ENCODE assay signal across 12 cellular contexts in the genomic region with DNA sequence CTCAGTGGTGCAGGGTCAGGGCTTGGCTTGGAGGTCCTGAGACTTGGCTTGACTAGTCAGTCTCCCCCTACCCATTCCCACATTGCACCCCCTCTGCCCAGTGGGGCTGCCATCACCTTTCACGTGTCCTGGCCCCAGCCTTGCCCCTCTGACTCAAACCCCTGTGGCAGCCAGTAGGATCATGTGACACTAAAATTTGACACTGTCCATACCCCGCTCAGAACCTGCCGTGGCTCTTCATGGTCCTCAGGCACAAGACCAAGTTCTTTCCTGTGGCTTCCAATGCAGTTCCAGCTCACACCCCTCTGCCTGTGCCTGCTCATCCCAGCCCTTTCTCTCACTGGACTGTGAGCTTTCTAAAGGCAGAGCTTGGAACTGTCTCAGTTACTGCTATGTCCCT. TPM values are rescaled to one million over a fixed set of nuclear protein-coding genes. Genes with fewer than 3 reads are reported as not detected.
DNase-seq lines count a peak whose midpoint lies in the region; ATAC-seq, FAIRE-seq and TF ChIP-seq lines count a peak whose summit lies in the region.
"Had no signal": no experiment of that assay in that cellular context is flagged by ENCODE, and none has a peak within 500 bp of the region (broad histone marks: within the 10 kb centered on the region; RNA-seq: fewer than 3 reads in every experiment).

No MANE protein-coding gene starts in this region.

- peak overlapping the region; percentile 84 for H3K4me3 Mint-ChIP-seq in MCF 10A (ENCODE audit: unreplicated experiment)
- H3K4me3 Mint-ChIP-seq in T-cell: peak overlapping the region; percentile 73 to 100 (median 98)
- peak overlapping the region; percentile 67 to 98 for H3K4me3 Mint-ChIP-seq in stimulated activated naive B cell treated with anti-CD40 and anti-IgM and Interleukin-4, amounts not matched to agents 10 μg/mL and 1 μg/mL and 100 μg/mL, for 72 hours

- TF ChIP-seq POLR2A in breast epithelium (IDR thresholded peaks at IDR 0.05) (no peak), GM12891 (IDR thresholded peaks at IDR 0.05; ENCODE audit: low read depth, low read length) (no peak)

- H3K4me1 Mint-ChIP-seq in MCF 10A (ENCODE audit: insufficient read depth, unreplicated experiment) (peaks cover 19% of the 10 kb centered on the region), T-cell (peaks cover 30 to 35% (median 32%) of the 10 kb centered on the region in 3 donors)
- H3K4me1 Mint-ChIP-seq in stimulated activated naive B cell treated with anti-CD40 and anti-IgM and Interleukin-4, amounts not matched to agents 10 μg/mL and 1 μg/mL and 100 μg/mL, for 72 hours: peaks cover 20 to 34% of the 10 kb centered on the region in 2 donors

- no TSS peak for BruUV-seq in MCF 10A (replicated peaks; lab: Mats Ljungman, UMichigan)

- H3K27me3 Mint-ChIP-seq in MCF 10A (ENCODE audit: insufficient read depth, unreplicated experiment) (no peaks in the 10 kb centered on the region), T-cell (peaks cover 0 to 4% of the 10 kb centered on the region in 2 donors)
- H3K27me3 Mint-ChIP-seq in stimulated activated naive B cell treated with anti-CD40 and anti-IgM and Interleukin-4, amounts not matched to agents 10 μg/mL and 1 μg/mL and 100 μg/mL, for 72 hours: no peaks in the 10 kb centered on the region

- ATAC-seq in T-cell (replicated peaks in 1 of 4): no peak
- ATAC-seq in stimulated activated naive B cell treated with anti-CD40 and anti-IgM and Interleukin-4, amounts not matched to agents 10 μg/mL and 1 μg/mL and 100 μg/mL, for 72 hours (replicated peaks): no peak

- peak overlapping the region; percentile 63 for H3K27ac Mint-ChIP-seq in MCF 10A (ENCODE audit: low read depth, unreplicated experiment)
- peak overlapping the region; percentile 24 to 61 for H3K27ac Mint-ChIP-seq in T-cell
- no peak overlapping the region for H3K27ac Mint-ChIP-seq in stimulated activated naive B cell treated with anti-CD40 and anti-IgM and Interleukin-4, amounts not matched to agents 10 μg/mL and 1 μg/mL and 100 μg/mL, for 72 hours

- H3K36me3 Mint-ChIP-seq in MCF 10A (ENCODE audit: insufficient read depth, unreplicated experiment) (peaks cover 48% of the 10 kb centered on the region), T-cell (peaks cover 40% of the 10 kb centered on the region)
- H3K36me3 Mint-ChIP-seq in stimulated activated naive B cell treated with anti-CD40 and anti-IgM and Interleukin-4, amounts not matched to agents 10 μg/mL and 1 μg/mL and 100 μg/mL, for 72 hours: peaks cover 41% of the 10 kb centered on the region in 2 donors

- peaks cover 4% of the 10 kb centered on the region for H3K36me3 ChIP-seq in breast epithelium

- peak overlapping the region in 1 of 3 donors; percentile 87 for H3K4me3 ChIP-seq in breast epithelium
- peak overlapping the region; percentile 97 to 98 for H3K4me3 ChIP-seq in foreskin fibroblast (ENCODE audit: low read depth in 1 of 2, low read length in 2 of 2)

- H3K27ac ChIP-seq in breast epithelium: no peak overlapping the region
- H3K27ac ChIP-seq: SK-N-MC had no signal

- H3K9me3 Mint-ChIP-seq in MCF 10A (ENCODE audit: unreplicated experiment) (no peaks in the 10 kb centered on the region), T-cell (no peaks in the 10 kb centered on the region)
- no peaks in the 10 kb centered on the region for H3K9me3 Mint-ChIP-seq in stimulated activated naive B cell treated with anti-CD40 and anti-IgM and Interleukin-4, amounts not matched to agents 10 μg/mL and 1 μg/mL and 100 μg/mL, for 72 hours

- peaks cover 7 to 12% of the 10 kb centered on the region in 2 donors for H3K4me1 ChIP-seq in breast epithelium

- POLR2A ChIA-PET in MCF 10A (lab: Yijun Ruan, JAX) (interaction anchor here (1.3 to 3.8 kb wide), 5 partner anchors 12 to 477 kb away, joined by 6 to 49 read pairs (median 37); a partner anchor contains a TSS), T-cell (lab: Charles Lee) (interaction anchor here in 1 of 2 donors (0.6 to 1.6 kb wide), 2 partner anchors 11 to 603 kb away, joined by 4 to 7 read pairs; a partner anchor contains a TSS)

- H3K9me3 ChIP-seq in breast epithelium: no peaks in the 10 kb centered on the region

- no peaks in the 10 kb centered on the region for H3K27me3 ChIP-seq in breast epithelium

- CTCF ChIA-PET in MCF 10A (lab: Yijun Ruan, JAX) (interaction anchor here (0.9 to 1.6 kb wide), 4 partner anchors 8 to 131 kb away, joined by 3 to 8 read pairs (median 5); a partner anchor contains a TSS), T-cell (lab: Charles Lee) (interaction anchor here in 1 of 2 donors (0.7 to 4.9 kb wide), 3 partner anchors 11 to 242 kb away, joined by 3 to 54 read pairs (median 3); a partner anchor contains a TSS)

- no peak for DNase-seq in MCF 10A (ENCODE audit: unreplicated experiment)
- DNase-seq in breast epithelium (ENCODE audit: low spot score in 2 of 2): no peak
- no peak for DNase-seq in T-cell
- no peak for DNase-seq in foreskin fibroblast
- DNase-seq in stimulated activated naive B cell treated with anti-CD40 and anti-IgM and Interleukin-4, amounts not matched to agents 10 μg/mL and 1 μg/mL and 100 μg/mL, for 72 hours: no peak
- no peak for DNase-seq in SW480 (ENCODE audit: low spot score)
- DNase-seq in H4 (ENCODE audit: low spot score): no peak
- DNase-seq in GM12891 (ENCODE audit: insufficient read length, low spot score): no peak
- DNase-seq: activated effector memory CD4-positive, alpha-beta T cell treated with anti-CD3 and anti-CD28 coated beads, Interleukin-2, amount 50 U/mL, for 16 hours; KBM-7 had no signal

- intact Hi-C loops in MCF 10A (cut with micrococcal nuclease) (no loop called here), breast epithelium (cut with DNase I; ENCODE audit: low total_unique reads) (no loop called here)

- TF ChIP-seq CTCF in MCF 10A (IDR thresholded peaks at IDR 0.05; ENCODE audit: unreplicated experiment): no peak
- no peak for TF ChIP-seq CTCF in breast epithelium (IDR thresholded peaks at IDR 0.05)
- TF ChIP-seq CTCF in foreskin fibroblast (IDR thresholded peaks at IDR 0.05; ENCODE audit: low read depth, low read length): no peak

- FAIRE-seq in GM12891 (lab: Jason Lieb, UNC): no peak
- FAIRE-seq: islet of Langerhans had no signal

TF ChIP-seq in GM12891, 5 proteins besides CTCF, POLR2A, EP300 and RAD21:
- TF ChIP-seq POU2F2 (IDR thresholded peaks at IDR 0.05; ENCODE audit: low read depth, low read length): no peak
- TF ChIP-seq PAX5 (IDR thresholded peaks at IDR 0.05; ENCODE audit: insufficient read depth, low read length, severe bottlenecking): no peak
- TF ChIP-seq TAF1 (IDR thresholded peaks at IDR 0.05; ENCODE audit: low read depth, low read length): no peak
- TF ChIP-seq SPI1 (IDR thresholded peaks at IDR 0.05; ENCODE audit: low read depth, low read length): no peak
- no peak for TF ChIP-seq POLR2AphosphoS5 (IDR thresholded peaks at IDR 0.05; ENCODE audit: low read depth, low read length)

RNA-seq across cellular contexts. Expression of a gene that starts 2.2 kb away (rescaled TPM):
- 289 and 311 TPM in 2 replicates for total RNA-seq in MCF 10A (2022)
- total RNA-seq in breast epithelium: 100 to 1,000 TPM; 203 to 598 (median 218) TPM
- 10 to 100 TPM; 76.4 to 95.2 (median 85.8) TPM for total RNA-seq in T-cell
- total RNA-seq in H4 (2014; rRNA removed; shearing (Covaris generic)): 743 and 838 TPM in 2 replicates
- 171 TPM for polyA plus RNA-seq in GM12891 (2012; ENCODE audit: low read depth, missing spikeins)

RNA-seq across cellular contexts. Expression of a gene that starts 11.3 kb away (rescaled TPM):
- total RNA-seq in MCF 10A (2022) (0.27 and 1.4 TPM in 2 replicates), breast epithelium (under 1 TPM; 0.16 to 0.44 (median 0.33) TPM), T-cell (under 1 TPM in 4 of 5 donors, not detected in 1; 0.18 to 0.60 (median 0.31) TPM)
- 0.08 and 0.14 TPM in 2 replicates for total RNA-seq in H4 (2014; rRNA removed; shearing (Covaris generic))
- not detected for polyA plus RNA-seq in GM12891 (2012; ENCODE audit: low read depth, missing spikeins)

RNA-seq across cellular contexts. Expression of a gene that starts 11.9 kb away (rescaled TPM):
- total RNA-seq in MCF 10A (2022) (5.6 and 9.0 TPM in 2 replicates), breast epithelium (under 1 TPM; 0.16 to 0.66 (median 0.29) TPM), T-cell (1 to 10 TPM in 4 of 5 donors, under 1 TPM in 1; 0.93 to 2.9 (median 2.1) TPM)
- 0.10 and 1.4 TPM in 2 replicates for total RNA-seq in H4 (2014; rRNA removed; shearing (Covaris generic))
- polyA plus RNA-seq in GM12891 (2012; ENCODE audit: low read depth, missing spikeins): 0.40 TPM

RNA-seq across cellular contexts. Expression of a gene that starts 26.3 kb away (rescaled TPM):
- 18.8 and 19.9 TPM in 2 replicates for total RNA-seq in MCF 10A (2022)
- 10 to 100 TPM; 21.1 to 32.6 (median 22.9) TPM for total RNA-seq in breast epithelium
- total RNA-seq in T-cell: 10 to 100 TPM; 31.9 to 62.1 (median 57.4) TPM
- 15.6 and 19.7 TPM in 2 replicates for total RNA-seq in H4 (2014; rRNA removed; shearing (Covaris generic))
- polyA plus RNA-seq in GM12891 (2012; ENCODE audit: low read depth, missing spikeins): 10.3 TPM

RNA-seq across cellular contexts. Expression of a gene that starts 40.9 kb away (rescaled TPM):
- total RNA-seq in MCF 10A (2022): 1.4 and 4.5 TPM in 2 replicates
- 1 to 10 TPM; 6.4 to 7.8 (median 6.9) TPM for total RNA-seq in breast epithelium
- 10 to 100 TPM; 11.1 to 27.2 (median 21.2) TPM for total RNA-seq in T-cell
- total RNA-seq in H4 (2014; rRNA removed; shearing (Covaris generic)): 2.0 TPM in 1 of 2 replicates, not detected in the other
- 1.1 TPM for polyA plus RNA-seq in GM12891 (2012; ENCODE audit: low read depth, missing spikeins)
